Comparison of ENCODE assay signal across 32 cellular contexts in the genomic region with DNA sequence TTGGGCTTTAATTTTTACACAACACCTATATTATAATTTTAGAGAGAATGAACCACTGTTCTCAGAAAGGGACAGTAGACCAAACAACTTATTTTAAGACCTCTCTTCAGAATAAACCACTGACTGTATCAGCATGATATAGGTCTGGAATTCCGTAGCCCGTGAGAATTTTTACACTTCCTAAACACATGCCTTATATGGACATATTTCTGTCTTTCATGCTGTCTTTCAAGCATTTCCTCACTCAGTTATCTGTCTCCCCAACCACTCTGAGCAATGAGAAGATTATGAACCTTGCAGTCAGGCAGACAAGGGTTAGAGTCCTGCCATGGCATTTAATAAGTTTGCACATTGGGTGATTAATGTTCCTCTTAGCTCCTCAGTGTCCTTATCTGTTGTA. TPM values are rescaled to one million over a fixed set of nuclear protein-coding genes. Genes with fewer than 3 reads are reported as not detected.
"Had no signal": no experiment of that assay in that cellular context is flagged by ENCODE, and none has a peak within 500 bp of the region (broad histone marks: within the 10 kb centered on the region; RNA-seq: fewer than 3 reads in every experiment).

No MANE protein-coding gene starts in this region.

- H3K4me3 ChIP-seq: coronary artery, dorsolateral prefrontal cortex, esophagus squamous epithelium, gastrocnemius medialis, heart right ventricle, left lung, lower lobe of right lung, mucosa of descending colon had no signal

- H3K4me1 Mint-ChIP-seq: mesothelial cell of epicardium had no signal

- ATAC-seq: gastrocnemius medialis, heart right ventricle, left cardiac atrium, left lung, left ventricle myocardium superior, lower lobe of right lung, mucosa of descending colon had no signal

- FAIRE-seq: endothelial cell of umbilical vein, islet of Langerhans, keratinocyte had no signal

- H3K27ac Mint-ChIP-seq: mesothelial cell of epicardium had no signal

- H3K4me1 ChIP-seq: esophagus squamous epithelium, gastrocnemius medialis, heart right ventricle, left lung, lower lobe of right lung had no signal

- H3K36me3 ChIP-seq: esophagus squamous epithelium, gastrocnemius medialis, heart right ventricle, left lung, lower lobe of right lung had no signal

- H3K4me3 Mint-ChIP-seq: mesothelial cell of epicardium had no signal

- H3K27ac ChIP-seq: coronary artery, dorsolateral prefrontal cortex, esophagus squamous epithelium, gastrocnemius medialis, heart right ventricle, left lung, lower lobe of right lung had no signal

- H3K36me3 Mint-ChIP-seq: mesothelial cell of epicardium had no signal

- DNase-seq: dermis blood vessel endothelial cell; dorsolateral prefrontal cortex; effector CD4-positive, alpha-beta T cell; effector memory CD4-positive, alpha-beta T cell; esophagus squamous epithelium; foreskin fibroblast; foreskin melanocyte; gastrocnemius medialis; glutamatergic neuron; head of caudate nucleus; heart right ventricle; hippocampal formation; left cardiac atrium; left ventricle myocardium superior; lower lobe of right lung; mesenchymal stem cell; mucosa of descending colon; naive B cell had no signal

- H3K9me3 ChIP-seq: esophagus squamous epithelium, gastrocnemius medialis, left lung, mucosa of descending colon had no signal

- H3K9me3 Mint-ChIP-seq: mesothelial cell of epicardium had no signal

RNA-seq across cellular contexts. Expression of gene NEUROD4, which starts 17.4 kb away (rescaled TPM):
- total RNA-seq: dermis blood vessel endothelial cell, endothelial cell of umbilical vein, epithelial cell of proximal tubule, esophagus squamous epithelium, gastrocnemius medialis, glomerular endothelial cell, heart right ventricle, kidney epithelial cell, left cardiac atrium, left lung, left ventricle myocardium superior, lower leg skin, lower lobe of right lung, lung microvascular endothelial cell, mesenteric fat pad, mesothelial cell of epicardium, mucosa of descending colon, myocyte had no signal
- polyA plus RNA-seq: endothelial cell of umbilical vein, esophagus, heart right ventricle, keratinocyte had no signal

RNA-seq across cellular contexts. Expression of gene TESPA1, which starts 17.8 kb away (rescaled TPM):
- total RNA-seq: dermis blood vessel endothelial cell, endothelial cell of umbilical vein, epithelial cell of proximal tubule, glomerular endothelial cell, kidney epithelial cell, lung microvascular endothelial cell, myocyte had no signal
- polyA plus RNA-seq: endothelial cell of umbilical vein, keratinocyte had no signal
